ENCODE assay signal across 8 cellular contexts in the genomic region with DNA sequence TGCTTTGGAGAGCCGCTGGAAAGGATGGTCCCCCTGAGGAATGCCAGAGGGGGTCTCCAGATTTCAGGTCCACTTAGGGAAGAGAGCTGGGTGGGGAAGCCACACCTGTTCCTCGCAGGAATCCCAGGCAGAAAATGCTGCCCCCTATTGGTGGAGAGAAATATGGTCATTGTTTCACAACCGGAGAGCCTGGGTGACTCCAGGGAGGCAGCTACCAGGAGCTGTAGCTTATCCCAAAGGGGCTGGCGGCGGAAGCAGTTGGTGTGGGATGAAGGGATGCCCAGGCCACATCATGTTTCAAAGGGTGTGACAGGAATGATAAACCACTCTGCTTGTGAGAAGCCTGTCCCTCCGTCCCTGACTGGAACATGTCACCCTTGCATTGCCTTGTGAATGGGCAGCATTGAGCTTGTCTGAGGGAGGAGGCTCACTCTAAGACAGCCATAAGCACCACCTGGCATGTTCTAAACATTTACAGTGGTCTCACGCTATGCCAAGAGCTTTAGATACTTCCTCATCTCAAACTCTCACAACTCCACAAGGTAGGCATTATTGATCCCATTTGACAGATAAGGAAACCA. TPM values are rescaled to one million over a fixed set of nuclear protein-coding genes. Genes with fewer than 3 reads are reported as not detected.
A peak's percentile ranks its signal among the peaks of the same experiment; 100 is the strongest.
DNase-seq lines count a peak whose midpoint lies in the region; ATAC-seq and TF ChIP-seq lines count a peak whose summit lies in the region.

No MANE protein-coding gene starts in this region.

- CTCF ChIA-PET in BJ (lab: Yijun Ruan, JAX) = interaction anchor here (0.8 to 1.3 kb wide), 2 partner anchors 24 to 110 kb away, joined by 3 read pairs; no protein-coding TSS in a partner anchor

- POLR2A ChIA-PET in BJ (lab: Charles Lee) = no interaction called here

- H3K27me3 ChIP-seq in BJ (ENCODE audit: control insufficient read depth, insufficient read depth, low read length) = no peaks in the 10 kb centered on the region

- peak; percentile 38; the same call in 1 of the 2 replicates for TF ChIP-seq CTCF in BJ (IDR thresholded peaks at IDR 0.05; ENCODE audit: insufficient read depth, low read depth, low read length)
- TF ChIP-seq CTCF in GM13977 (IDR thresholded peaks at IDR 0.05; ENCODE audit: extremely low read depth, insufficient read depth, missing control alignments) = peak; percentile 42

- H3K4me3 ChIP-seq in BJ (ENCODE audit: low read depth, low read length) = no peak overlapping the region

- ATAC-seq in left lobe of liver = no peak
- no peak for ATAC-seq in GM21423 (IDR thresholded peaks at IDR 0.05; ENCODE audit: unreplicated experiment)

- DNase-seq in BJ (ENCODE audit: low read depth) = no peak
- no peak for DNase-seq in GM13977 (ENCODE audit: low spot score)
- DNase-seq in activated CD4-positive, alpha-beta T cell treated with anti-CD3 and anti-CD28 coated beads, Interleukin-2, amount 50 U/mL, for 48 hours = peak; percentile 5 to 19
- DNase-seq in left lobe of liver (ENCODE audit: low spot score) = peak; percentile 42
- no peak for DNase-seq in middle frontal gyrus (ENCODE audit: extremely low spot score, low spot score)
- DNase-seq in KG1 (lab: John Stamatoyannopoulos, UW) = no peak
- DNase-seq in globus pallidus (ENCODE audit: low spot score) = no peak

- in situ Hi-C loops in GM13977 (cut with MboI; ENCODE audit: low pct_unique_long_range_greater_than_20kb, low sequenced_read_pairs, unreplicated experiment) = no loop called here

- no peaks in the 10 kb centered on the region for H3K36me3 ChIP-seq in BJ (ENCODE audit: control insufficient read depth, insufficient read depth, low read length)

RNA-seq across cellular contexts. Expression of gene POMGNT2, which starts 34.5 kb away (rescaled TPM):
- polyA plus RNA-seq in BJ (2011; rRNA removed) = 10.4 and 20.0 TPM in 2 replicates
- 3.9 and 7.5 TPM in 2 replicates for polyA minus RNA-seq in BJ (2011; rRNA and poly(A)+ RNA removed)
- total RNA-seq in left lobe of liver = 5.2 TPM

Comparison
In these comparisons a context has a peak if more than half of its experiments do, and no peak if none do; other contexts are left out.
1. DNase-seq: peak in activated CD4-positive, alpha-beta T cell treated with anti-CD3 and anti-CD28 coated beads, Interleukin-2, amount 50 U/mL, for 48 hours (2 of 2) and left lobe of liver (single experiment); none in BJ (single experiment), GM13977 (single experiment), middle frontal gyrus (single experiment), KG1 (single experiment) and globus pallidus (single experiment).